ENCODE assay signal across 8 cellular contexts in the genomic region with DNA sequence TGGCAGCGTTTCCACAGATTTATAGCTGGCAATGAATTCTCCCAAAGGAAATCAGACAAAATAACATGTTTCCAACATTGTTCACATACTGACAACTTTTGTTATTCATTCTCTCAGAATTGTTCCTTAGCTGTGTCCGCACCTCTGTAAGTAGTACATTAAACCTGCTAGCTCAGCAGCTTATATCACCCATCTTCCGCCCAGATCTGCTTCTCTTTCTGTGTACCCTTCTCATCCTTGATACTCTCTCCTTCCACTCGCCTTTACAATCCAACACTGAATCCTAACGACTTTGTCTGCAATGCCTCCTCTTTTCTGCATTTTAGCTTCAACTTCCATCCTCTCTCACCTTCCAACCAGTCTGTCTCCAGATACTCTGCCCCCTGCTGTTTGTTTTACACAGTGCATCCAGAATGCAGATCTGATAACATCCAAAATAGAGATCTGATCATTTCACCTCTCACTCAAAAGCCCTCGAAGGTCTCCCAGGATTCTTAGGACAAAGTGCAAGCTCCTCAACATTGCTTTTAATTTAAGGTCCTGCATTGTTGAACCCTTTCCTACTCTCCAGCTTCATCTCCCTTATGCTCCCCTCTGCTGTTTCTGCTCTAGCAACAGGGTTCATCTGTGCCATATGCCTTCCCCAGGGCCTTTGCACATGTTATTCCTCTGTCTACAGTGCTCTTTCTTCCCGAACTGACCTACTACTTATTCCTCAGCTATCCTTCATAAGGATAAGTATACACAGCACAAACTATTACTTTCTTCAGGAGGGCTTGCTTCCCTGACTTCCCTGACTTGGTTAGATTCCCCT.
DNase-seq lines count a peak whose midpoint lies in the region; ATAC-seq and TF ChIP-seq lines count a peak whose summit lies in the region.

No MANE protein-coding gene starts in this region.

- in situ Hi-C loops in GM13976 (cut with MboI; ENCODE audit: low sequenced_read_pairs, unreplicated experiment): no loop called here

- H3K27me3 ChIP-seq in SJCRH30 (no peaks in the 10 kb centered on the region), osteoblast (ENCODE audit: insufficient read depth, low read length) (no peaks in the 10 kb centered on the region)

- H3K4me3 ChIP-seq in SJCRH30 (no peak overlapping the region), osteoblast (ENCODE audit: insufficient read depth, low read length) (no peak overlapping the region)

- TF ChIP-seq CTCF in GM13976 (IDR thresholded peaks at IDR 0.05; ENCODE audit: borderline replicate concordance, control extremely low read depth, extremely low read depth, insufficient read depth, missing control alignments) (peak; percentile 29), osteoblast (IDR thresholded peaks at IDR 0.05; ENCODE audit: extremely low read depth, low read depth, low read length) (peak; percentile 51)

- H3K79me2 ChIP-seq in osteoblast (ENCODE audit: insufficient read depth, low read length): no peaks in the 10 kb centered on the region

- H3K27ac ChIP-seq in SJCRH30 (no peak overlapping the region), osteoblast (ENCODE audit: low read depth, low read length) (no peak overlapping the region)

- no peaks in the 10 kb centered on the region for H4K20me1 ChIP-seq in osteoblast (ENCODE audit: insufficient read depth, low read length)

- H2AFZ ChIP-seq in osteoblast (ENCODE audit: low read length): no peak overlapping the region

- ATAC-seq in HG03097 (IDR thresholded peaks at IDR 0.05; ENCODE audit: low FRiP score, unreplicated experiment) (no peak), HG03039 (IDR thresholded peaks at IDR 0.05; ENCODE audit: unreplicated experiment) (no peak)

- no peaks in the 10 kb centered on the region for H3K4me1 ChIP-seq in SJCRH30
- H3K4me1 ChIP-seq in osteoblast (ENCODE audit: insufficient read depth, low read length): no peaks in the 10 kb centered on the region

- DNase-seq in AML-193 (lab: John Stamatoyannopoulos, UW): peak; percentile 3 to 18
- peak; percentile 27 for DNase-seq in GM13976 (ENCODE audit: low spot score)
- peak; percentile 18 to 46 for DNase-seq in SJCRH30
- DNase-seq in dermis microvascular lymphatic vessel endothelial cell (ENCODE audit: low read depth in 2 of 2): peak; percentile 24 to 26
- DNase-seq in osteoblast (ENCODE audit: insufficient read length, low spot score, missing footprints): no peak
- no peak for DNase-seq in UCSD-AML1 (lab: John Stamatoyannopoulos, UW; ENCODE audit: unreplicated experiment)

- H3K9me3 ChIP-seq in SJCRH30 (replicated peaks): no peaks in the 10 kb centered on the region
- H3K9me3 ChIP-seq in osteoblast (ENCODE audit: low read depth, low read length): no peaks in the 10 kb centered on the region

- H3K4me2 ChIP-seq in osteoblast (ENCODE audit: insufficient read depth, low read length): no peak overlapping the region

- H3K36me3 ChIP-seq in SJCRH30 (no peaks in the 10 kb centered on the region), osteoblast (ENCODE audit: insufficient read depth, low read length) (no peaks in the 10 kb centered on the region)

Comparison
In these comparisons a context has a peak if more than half of its experiments do, and no peak if none do; other contexts are left out.
1. DNase-seq: peak in AML-193 (2 of 2), GM13976 (single experiment), SJCRH30 (2 of 2) and dermis microvascular lymphatic vessel endothelial cell (2 of 2); none in osteoblast (single experiment) and UCSD-AML1 (single experiment).